Comparison of ENCODE assay signal across 1 cellular context in the genomic region with DNA sequence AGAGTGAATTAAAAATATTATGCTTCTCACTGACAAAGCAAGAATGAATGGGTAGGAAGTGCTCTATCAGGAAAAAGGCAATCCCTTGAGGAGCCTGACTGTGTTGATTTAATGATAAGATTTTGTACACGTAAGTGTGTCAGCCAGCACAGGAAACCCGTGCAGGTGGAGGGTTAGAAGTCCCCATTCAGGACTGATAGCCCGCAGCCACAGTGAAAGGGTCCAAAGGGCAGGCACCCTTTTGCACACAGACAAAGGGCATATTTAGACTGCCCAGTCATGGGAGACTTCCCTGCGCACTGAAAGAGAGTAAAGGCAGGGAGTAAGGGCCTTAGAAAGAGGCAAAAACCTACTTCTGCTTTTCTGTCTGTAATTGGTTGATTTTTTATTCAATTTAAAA.
TF ChIP-seq lines count a peak whose summit lies in the region.

No MANE protein-coding gene starts in this region.

TF ChIP-seq in HepG2, 621 proteins besides CTCF, POLR2A, EP300 and RAD21 (continued from another document and continues in another):
- TF ChIP-seq RBFOX2 (IDR thresholded peaks at IDR 0.05; ENCODE audit: low read depth, low read length) (no peak), TEAD2 (CRISPR knock-in tag; IDR thresholded peaks at IDR 0.05) (no peak), MED8 (CRISPR knock-in tag; IDR thresholded peaks at IDR 0.05; ENCODE audit: insufficient replicate concordance) (no peak), RCOR2 (CRISPR knock-in tag; IDR thresholded peaks at IDR 0.05) (peak; percentile 82), ZBTB2 (CRISPR knock-in tag; IDR thresholded peaks at IDR 0.05; ENCODE audit: low read depth) (no peak), KDM1A (CRISPR knock-in tag; IDR thresholded peaks at IDR 0.05) (peak; percentile 27; the same call in 1 of the 2 replicates), GLI4 (CRISPR knock-in tag; IDR thresholded peaks at IDR 0.05; ENCODE audit: borderline replicate concordance) (no peak), ZNF160 (CRISPR knock-in tag; IDR thresholded peaks at IDR 0.05) (no peak), POLR2G (IDR thresholded peaks at IDR 0.05; ENCODE audit: low read depth, low read length) (peak; percentile 46; the same call in 1 of the 2 replicates), ZNF790 (CRISPR knock-in tag; IDR thresholded peaks at IDR 0.05; ENCODE audit: borderline replicate concordance) (no peak), ZNF7 (CRISPR knock-in tag; IDR thresholded peaks at IDR 0.05) (no peak), MIER2 (CRISPR knock-in tag; IDR thresholded peaks at IDR 0.05) (0 out of 2 replicates have a peak, but pooled peaks have one; percentile 46), HES4 (CRISPR knock-in tag; IDR thresholded peaks at IDR 0.05; ENCODE audit: borderline replicate concordance) (no peak), RFX1 (IDR thresholded peaks at IDR 0.05) (no peak), KMT2A (CRISPR knock-in tag; IDR thresholded peaks at IDR 0.05) (no peak), ZNF766 (CRISPR knock-in tag; IDR thresholded peaks at IDR 0.05; ENCODE audit: borderline replicate concordance) (no peak), ARID5B (CRISPR knock-in tag; IDR thresholded peaks at IDR 0.05) (peak; percentile 94), ZNF335 (CRISPR knock-in tag; IDR thresholded peaks at IDR 0.05) (no peak), NBN (conservative IDR thresholded peaks at IDR 0.05) (no peak), TRIM24 (CRISPR knock-in tag; IDR thresholded peaks at IDR 0.05) (0 out of 2 replicates have a peak, but pooled peaks have one; percentile 48), ZFY (CRISPR knock-in tag; IDR thresholded peaks at IDR 0.05) (no peak), ZNF713 (CRISPR knock-in tag; IDR thresholded peaks at IDR 0.05) (no peak), NCOA2 (CRISPR knock-in tag; IDR thresholded peaks at IDR 0.05) (peak; percentile 72), RFX5 (IDR thresholded peaks at IDR 0.05; ENCODE audit: low read depth, low read length) (no peak), YEATS2 (CRISPR knock-in tag; IDR thresholded peaks at IDR 0.05; ENCODE audit: borderline replicate concordance) (peak; percentile 50; the same call in 1 of the 2 replicates), ZNF557 (CRISPR knock-in tag; IDR thresholded peaks at IDR 0.05) (no peak), SCMH1 (CRISPR knock-in tag; IDR thresholded peaks at IDR 0.05; ENCODE audit: borderline replicate concordance) (no peak), ARNTL (CRISPR knock-in tag; IDR thresholded peaks at IDR 0.05) (0 out of 2 replicates have a peak, but pooled peaks have one; percentile 37), TCF7 (IDR thresholded peaks at IDR 0.05; ENCODE audit: low read depth) (peak; percentile 46; the same call in 1 of the 2 replicates), ZNF850 (CRISPR knock-in tag; conservative IDR thresholded peaks at IDR 0.05) (no peak), ZSCAN30 (CRISPR knock-in tag; IDR thresholded peaks at IDR 0.05) (peak; percentile 90; the same call in 1 of the 2 replicates), MLLT10 (CRISPR knock-in tag; IDR thresholded peaks at IDR 0.05) (no peak), ZNF33B (CRISPR knock-in tag; IDR thresholded peaks at IDR 0.05) (no peak), ZNF737 (CRISPR knock-in tag; IDR thresholded peaks at IDR 0.05; ENCODE audit: borderline replicate concordance) (no peak)
- TF ChIP-seq, protein P1, sequence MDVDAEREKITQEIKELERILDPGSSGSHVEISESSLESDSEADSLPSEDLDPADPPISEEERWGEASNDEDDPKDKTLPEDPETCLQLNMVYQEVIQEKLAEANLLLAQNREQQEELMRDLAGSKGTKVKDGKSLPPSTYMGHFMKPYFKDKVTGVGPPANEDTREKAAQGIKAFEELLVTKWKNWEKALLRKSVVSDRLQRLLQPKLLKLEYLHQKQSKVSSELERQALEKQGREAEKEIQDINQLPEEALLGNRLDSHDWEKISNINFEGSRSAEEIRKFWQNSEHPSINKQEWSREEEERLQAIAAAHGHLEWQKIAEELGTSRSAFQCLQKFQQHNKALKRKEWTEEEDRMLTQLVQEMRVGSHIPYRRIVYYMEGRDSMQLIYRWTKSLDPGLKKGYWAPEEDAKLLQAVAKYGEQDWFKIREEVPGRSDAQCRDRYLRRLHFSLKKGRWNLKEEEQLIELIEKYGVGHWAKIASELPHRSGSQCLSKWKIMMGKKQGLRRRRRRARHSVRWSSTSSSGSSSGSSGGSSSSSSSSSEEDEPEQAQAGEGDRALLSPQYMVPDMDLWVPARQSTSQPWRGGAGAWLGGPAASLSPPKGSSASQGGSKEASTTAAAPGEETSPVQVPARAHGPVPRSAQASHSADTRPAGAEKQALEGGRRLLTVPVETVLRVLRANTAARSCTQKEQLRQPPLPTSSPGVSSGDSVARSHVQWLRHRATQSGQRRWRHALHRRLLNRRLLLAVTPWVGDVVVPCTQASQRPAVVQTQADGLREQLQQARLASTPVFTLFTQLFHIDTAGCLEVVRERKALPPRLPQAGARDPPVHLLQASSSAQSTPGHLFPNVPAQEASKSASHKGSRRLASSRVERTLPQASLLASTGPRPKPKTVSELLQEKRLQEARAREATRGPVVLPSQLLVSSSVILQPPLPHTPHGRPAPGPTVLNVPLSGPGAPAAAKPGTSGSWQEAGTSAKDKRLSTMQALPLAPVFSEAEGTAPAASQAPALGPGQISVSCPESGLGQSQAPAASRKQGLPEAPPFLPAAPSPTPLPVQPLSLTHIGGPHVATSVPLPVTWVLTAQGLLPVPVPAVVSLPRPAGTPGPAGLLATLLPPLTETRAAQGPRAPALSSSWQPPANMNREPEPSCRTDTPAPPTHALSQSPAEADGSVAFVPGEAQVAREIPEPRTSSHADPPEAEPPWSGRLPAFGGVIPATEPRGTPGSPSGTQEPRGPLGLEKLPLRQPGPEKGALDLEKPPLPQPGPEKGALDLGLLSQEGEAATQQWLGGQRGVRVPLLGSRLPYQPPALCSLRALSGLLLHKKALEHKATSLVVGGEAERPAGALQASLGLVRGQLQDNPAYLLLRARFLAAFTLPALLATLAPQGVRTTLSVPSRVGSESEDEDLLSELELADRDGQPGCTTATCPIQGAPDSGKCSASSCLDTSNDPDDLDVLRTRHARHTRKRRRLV (CRISPR knock-in tag; IDR thresholded peaks at IDR 0.05): no peak
- TF ChIP-seq, protein P2, sequence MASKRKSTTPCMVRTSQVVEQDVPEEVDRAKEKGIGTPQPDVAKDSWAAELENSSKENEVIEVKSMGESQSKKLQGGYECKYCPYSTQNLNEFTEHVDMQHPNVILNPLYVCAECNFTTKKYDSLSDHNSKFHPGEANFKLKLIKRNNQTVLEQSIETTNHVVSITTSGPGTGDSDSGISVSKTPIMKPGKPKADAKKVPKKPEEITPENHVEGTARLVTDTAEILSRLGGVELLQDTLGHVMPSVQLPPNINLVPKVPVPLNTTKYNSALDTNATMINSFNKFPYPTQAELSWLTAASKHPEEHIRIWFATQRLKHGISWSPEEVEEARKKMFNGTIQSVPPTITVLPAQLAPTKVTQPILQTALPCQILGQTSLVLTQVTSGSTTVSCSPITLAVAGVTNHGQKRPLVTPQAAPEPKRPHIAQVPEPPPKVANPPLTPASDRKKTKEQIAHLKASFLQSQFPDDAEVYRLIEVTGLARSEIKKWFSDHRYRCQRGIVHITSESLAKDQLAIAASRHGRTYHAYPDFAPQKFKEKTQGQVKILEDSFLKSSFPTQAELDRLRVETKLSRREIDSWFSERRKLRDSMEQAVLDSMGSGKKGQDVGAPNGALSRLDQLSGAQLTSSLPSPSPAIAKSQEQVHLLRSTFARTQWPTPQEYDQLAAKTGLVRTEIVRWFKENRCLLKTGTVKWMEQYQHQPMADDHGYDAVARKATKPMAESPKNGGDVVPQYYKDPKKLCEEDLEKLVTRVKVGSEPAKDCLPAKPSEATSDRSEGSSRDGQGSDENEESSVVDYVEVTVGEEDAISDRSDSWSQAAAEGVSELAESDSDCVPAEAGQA (IDR thresholded peaks at IDR 0.05; ENCODE audit: low read depth): no peak
- TF ChIP-seq, protein P2 (CRISPR knock-in tag; IDR thresholded peaks at IDR 0.05; ENCODE audit: borderline replicate concordance): no peak
- TF ChIP-seq, protein P3, sequence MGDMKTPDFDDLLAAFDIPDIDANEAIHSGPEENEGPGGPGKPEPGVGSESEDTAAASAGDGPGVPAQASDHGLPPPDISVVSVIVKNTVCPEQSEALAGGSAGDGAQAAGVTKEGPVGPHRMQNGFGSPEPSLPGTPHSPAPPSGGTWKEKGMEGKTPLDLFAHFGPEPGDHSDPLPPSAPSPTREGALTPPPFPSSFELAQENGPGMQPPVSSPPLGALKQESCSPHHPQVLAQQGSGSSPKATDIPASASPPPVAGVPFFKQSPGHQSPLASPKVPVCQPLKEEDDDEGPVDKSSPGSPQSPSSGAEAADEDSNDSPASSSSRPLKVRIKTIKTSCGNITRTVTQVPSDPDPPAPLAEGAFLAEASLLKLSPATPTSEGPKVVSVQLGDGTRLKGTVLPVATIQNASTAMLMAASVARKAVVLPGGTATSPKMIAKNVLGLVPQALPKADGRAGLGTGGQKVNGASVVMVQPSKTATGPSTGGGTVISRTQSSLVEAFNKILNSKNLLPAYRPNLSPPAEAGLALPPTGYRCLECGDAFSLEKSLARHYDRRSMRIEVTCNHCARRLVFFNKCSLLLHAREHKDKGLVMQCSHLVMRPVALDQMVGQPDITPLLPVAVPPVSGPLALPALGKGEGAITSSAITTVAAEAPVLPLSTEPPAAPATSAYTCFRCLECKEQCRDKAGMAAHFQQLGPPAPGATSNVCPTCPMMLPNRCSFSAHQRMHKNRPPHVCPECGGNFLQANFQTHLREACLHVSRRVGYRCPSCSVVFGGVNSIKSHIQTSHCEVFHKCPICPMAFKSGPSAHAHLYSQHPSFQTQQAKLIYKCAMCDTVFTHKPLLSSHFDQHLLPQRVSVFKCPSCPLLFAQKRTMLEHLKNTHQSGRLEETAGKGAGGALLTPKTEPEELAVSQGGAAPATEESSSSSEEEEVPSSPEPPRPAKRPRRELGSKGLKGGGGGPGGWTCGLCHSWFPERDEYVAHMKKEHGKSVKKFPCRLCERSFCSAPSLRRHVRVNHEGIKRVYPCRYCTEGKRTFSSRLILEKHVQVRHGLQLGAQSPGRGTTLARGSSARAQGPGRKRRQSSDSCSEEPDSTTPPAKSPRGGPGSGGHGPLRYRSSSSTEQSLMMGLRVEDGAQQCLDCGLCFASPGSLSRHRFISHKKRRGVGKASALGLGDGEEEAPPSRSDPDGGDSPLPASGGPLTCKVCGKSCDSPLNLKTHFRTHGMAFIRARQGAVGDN (CRISPR knock-in tag; IDR thresholded peaks at IDR 0.05): no peak
